Comparison of ENCODE assay signal across 14 cellular contexts in the genomic region with DNA sequence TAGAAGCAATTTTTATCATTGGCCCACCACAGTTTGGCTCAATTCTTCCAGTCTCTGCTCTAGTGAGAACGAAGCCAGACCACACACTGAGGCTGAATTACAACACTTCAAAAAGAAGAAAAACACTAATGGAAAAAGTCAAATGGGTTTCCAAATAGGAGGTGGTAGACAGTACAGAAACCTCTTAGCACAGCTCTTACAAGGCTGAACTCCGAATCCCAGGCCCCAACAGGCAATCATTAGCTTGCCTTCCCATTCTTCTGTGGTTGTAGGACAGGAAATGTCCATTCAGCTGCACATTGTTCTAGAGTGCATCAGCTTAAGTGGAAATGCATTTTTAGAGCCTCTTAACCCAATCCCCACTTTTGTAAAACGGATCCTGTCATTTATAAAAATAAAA.
DNase-seq lines count a peak whose midpoint lies in the region; ATAC-seq and TF ChIP-seq lines count a peak whose summit lies in the region.
"Had no signal": no experiment of that assay in that cellular context is flagged by ENCODE, and none has a peak within 500 bp of the region (broad histone marks: within the 10 kb centered on the region; RNA-seq: fewer than 3 reads in every experiment).

No MANE protein-coding gene starts in this region.

- CTCF ChIA-PET in BJ (lab: Yijun Ruan, JAX) = no interaction called here

- H3K36me3 ChIP-seq in BJ (ENCODE audit: control insufficient read depth, insufficient read depth, low read length) = no peaks in the 10 kb centered on the region
- H3K36me3 ChIP-seq: prostate gland, upper lobe of right lung had no signal

- TF ChIP-seq CTCF in BJ (IDR thresholded peaks at IDR 0.05; ENCODE audit: insufficient read depth, low read depth, low read length) (no peak), fibroblast of villous mesenchyme (IDR thresholded peaks at IDR 0.05; ENCODE audit: insufficient read depth, low read depth, low read length) (no peak), osteocyte (IDR thresholded peaks at IDR 0.05) (no peak)

- POLR2A ChIA-PET in BJ (lab: Charles Lee) = interaction anchor here (0.6 to 0.7 kb wide), 2 partner anchors 9 to 21 kb away, joined by 3 read pairs; no protein-coding TSS in a partner anchor

- H3K27ac Mint-ChIP-seq in osteocyte (ENCODE audit: unreplicated experiment) = peak overlapping the region; percentile 25
- H3K27ac Mint-ChIP-seq: CD8-positive, alpha-beta memory T cell; endodermal cell had no signal

- no peaks in the 10 kb centered on the region for H3K27me3 ChIP-seq in BJ (ENCODE audit: control insufficient read depth, insufficient read depth, low read length)
- H3K27me3 ChIP-seq: upper lobe of right lung had no signal

- no peaks in the 10 kb centered on the region for H3K36me3 Mint-ChIP-seq in osteocyte (ENCODE audit: unreplicated experiment)
- H3K36me3 Mint-ChIP-seq: CD8-positive, alpha-beta memory T cell had no signal

- H3K27me3 Mint-ChIP-seq in osteocyte (ENCODE audit: unreplicated experiment) = no peaks in the 10 kb centered on the region

- H3K9me3 Mint-ChIP-seq in osteocyte (ENCODE audit: unreplicated experiment) = no peaks in the 10 kb centered on the region
- H3K9me3 Mint-ChIP-seq: endodermal cell had no signal

- no peak overlapping the region for H3K4me3 Mint-ChIP-seq in osteocyte (ENCODE audit: unreplicated experiment)
- H3K4me3 Mint-ChIP-seq: CD8-positive, alpha-beta memory T cell; endodermal cell had no signal

- DNase-seq in BJ (ENCODE audit: low read depth) (peak; percentile 19), RPMI7951 (ENCODE audit: low read depth) (peak; percentile 33), fibroblast of villous mesenchyme (ENCODE audit: low read depth) (peak; percentile 9), osteocyte (ENCODE audit: extremely low spot score, unreplicated experiment) (no peak), DMS153 treated with DMSO at 0.1 percent for 48 hours (lab: John Stamatoyannopoulos, UW; ENCODE audit: unreplicated experiment) (no peak), epidermal melanocyte (ENCODE audit: insufficient read length, low spot score) (no peak), middle frontal gyrus (ENCODE audit: extremely low spot score, low spot score) (no peak)
- DNase-seq: activated gamma-delta T cell treated with Interleukin-2 at 50 U/mL for 16 hours; CD8-positive, alpha-beta memory T cell; endodermal cell; kidney glomerular epithelial cell; upper lobe of right lung had no signal

- peaks cover 17% of the 10 kb centered on the region for H3K4me1 Mint-ChIP-seq in osteocyte (ENCODE audit: unreplicated experiment)
- H3K4me1 Mint-ChIP-seq: CD8-positive, alpha-beta memory T cell; endodermal cell had no signal

- H3K4me3 ChIP-seq in BJ (ENCODE audit: low read depth, low read length) (no peak overlapping the region), fibroblast of villous mesenchyme (ENCODE audit: low read depth, low read length) (no peak overlapping the region)
- H3K4me3 ChIP-seq: prostate gland, upper lobe of right lung had no signal

- no peak for ATAC-seq in GM21737 (IDR thresholded peaks at IDR 0.05; ENCODE audit: unreplicated experiment)
- ATAC-seq: upper lobe of right lung had no signal

Comparison
In these comparisons a context has a peak if more than half of its experiments do, and no peak if none do; other contexts are left out.
1. DNase-seq: peak in BJ (single experiment), RPMI7951 (single experiment) and fibroblast of villous mesenchyme (single experiment); none in osteocyte (single experiment), DMS153 treated with DMSO at 0.1 percent for 48 hours (single experiment), epidermal melanocyte (single experiment) and middle frontal gyrus (single experiment).